ENCODE assay signal across 16 cellular contexts in genomic region chr15:73870700-73871408, GRCh38. TPM values are rescaled to one million over a fixed set of nuclear protein-coding genes. Genes with fewer than 3 reads are reported as not detected.
DNase-seq lines count a peak whose midpoint lies in the region; ATAC-seq and TF ChIP-seq lines count a peak whose summit lies in the region.
"Had no signal": no experiment of that assay in that cellular context is flagged by ENCODE, and none has a peak within 500 bp of the region (broad histone marks: within the 10 kb centered on the region; RNA-seq: fewer than 3 reads in every experiment).

No MANE protein-coding gene starts in this region.

- H3K36me3 ChIP-seq in upper lobe of right lung, result no peaks in the 10 kb centered on the region

- TF ChIP-seq CTCF in coronary artery (IDR thresholded peaks at IDR 0.05), result no peak
- no peak for TF ChIP-seq CTCF in upper lobe of right lung (IDR thresholded peaks at IDR 0.05)

- peak; percentile 1 for DNase-seq in NCI-H748 (lab: John Stamatoyannopoulos, UW; ENCODE audit: unreplicated experiment)
- DNase-seq in NCI-H748 treated with DMSO at 0.1 percent for 48 hours (lab: John Stamatoyannopoulos, UW), result no peak
- peak; percentile 50 for DNase-seq in coronary artery (ENCODE audit: low spot score)
- DNase-seq in iris pigment epithelial cell (ENCODE audit: low read depth), result peak; percentile 57
- DNase-seq in upper lobe of right lung, result no peak
- no peak for DNase-seq in T-helper 9 cell
- DNase-seq in NCI-H446 (lab: John Stamatoyannopoulos, UW), result no peak
- DNase-seq: activated T-cell treated with anti-CD3 and anti-CD28 coated beads, Interleukin-2, amount 50 U/mL, for 1 hour; kidney; NCI-H1694; occipital lobe; PC-9; stimulated activated CD4-positive, alpha-beta T cell treated with anti-CD3 and anti-CD28 coated beads, Interleukin-4, amount 100 ng/mL, for 24 hours had no signal

- no peaks in the 10 kb centered on the region for H3K9me3 ChIP-seq in upper lobe of right lung
- H3K9me3 ChIP-seq: A549 had no signal

- H3K4me1 ChIP-seq in upper lobe of right lung, result no peaks in the 10 kb centered on the region
- H3K4me1 ChIP-seq: A549 had no signal

- peaks cover 35% of the 10 kb centered on the region for H3K27me3 ChIP-seq in upper lobe of right lung

- H3K27ac ChIP-seq in coronary artery, result no peak overlapping the region
- no peak overlapping the region for H3K27ac ChIP-seq in upper lobe of right lung
- H3K27ac ChIP-seq: A549, PC-9 had no signal

- ATAC-seq in upper lobe of right lung, result peak; percentile 51
- ATAC-seq in GM21390 (IDR thresholded peaks at IDR 0.05; ENCODE audit: unreplicated experiment), result no peak

- intact Hi-C loops in upper lobe of right lung (cut with DNase I), result no loop called here

- no peak overlapping the region for H3K4me3 ChIP-seq in coronary artery
- H3K4me3 ChIP-seq in upper lobe of right lung, result no peak overlapping the region
- H3K4me3 ChIP-seq: A549, PC-9 had no signal

RNA-seq across cellular contexts. Expression of gene TBC1D21, which starts 2.5 kb away (rescaled TPM):
- not detected for total RNA-seq in upper lobe of right lung
- total RNA-seq: epithelial cell of proximal tubule, kidney, occipital lobe, PC-9 had no signal

RNA-seq across cellular contexts. Expression of gene LOXL1, which starts 55.4 kb away (rescaled TPM):
- 11.1 TPM for total RNA-seq in upper lobe of right lung

Comparison
In these comparisons a context has a peak if more than half of its experiments do, and no peak if none do; other contexts are left out.
1. DNase-seq: peak in NCI-H748 (single experiment), coronary artery (single experiment) and iris pigment epithelial cell (single experiment); none in NCI-H748 treated with DMSO at 0.1 percent for 48 hours (single experiment), upper lobe of right lung (single experiment), T-helper 9 cell (single experiment) and NCI-H446 (0 of 2).